9 cellular contexts compared by ENCODE assay signal in genomic region chr19:49443366-49444099, GRCh38. TPM values are rescaled to one million over a fixed set of nuclear protein-coding genes. Genes with fewer than 3 reads are reported as not detected.
DNase-seq lines count a peak whose midpoint lies in the region; ATAC-seq and TF ChIP-seq lines count a peak whose summit lies in the region.
"Had no signal": no experiment of that assay in that cellular context is flagged by ENCODE, and none has a peak within 500 bp of the region (broad histone marks: within the 10 kb centered on the region; RNA-seq: fewer than 3 reads in every experiment).

No MANE protein-coding gene starts in this region.

- DNase-seq in CD1c-positive myeloid dendritic cell (ENCODE audit: extremely low spot score) = peak; percentile 95
- peak; percentile 99 for DNase-seq in NCI-H69 (lab: John Stamatoyannopoulos, UW)
- peak; percentile 91 for DNase-seq in activated CD4-positive, alpha-beta T cell treated with anti-CD3 and anti-CD28 coated beads, Interleukin-2, amount 50 U/mL, for 1 hour
- peak; percentile 96 for DNase-seq in dermis blood vessel endothelial cell
- DNase-seq in stimulated activated CD4-positive, alpha-beta T cell treated with anti-CD3 and anti-CD28 coated beads, Interleukin-2, amount 100 ng/mL, for 48 hours = peak; percentile 92 to 94

- no peak overlapping the region for H3K9ac ChIP-seq in liver (ENCODE audit: low read depth in 1 of 2, low read length in 2 of 2)

- H3K36me3 ChIP-seq in liver (ENCODE audit: control insufficient read depth in 4 of 4, insufficient read depth in 3 of 4, low read depth in 1 of 4, low read length in 3 of 4) = peaks cover 0 to 7% (median 5%) of the 10 kb centered on the region in 4 donors

- under 1% methylated on average over 47 of the region's 47 CpGs for WGBS in liver

- peak overlapping the region; percentile 28 to 56 for H3K27ac ChIP-seq in liver (ENCODE audit: low read depth in 1 of 2, low read length in 2 of 2)

- TF ChIP-seq CTCF in liver (IDR thresholded peaks at IDR 0.05; ENCODE audit: low read depth, low read length, missing input control) = peak; percentile 85

- no peaks in the 10 kb centered on the region for H3K9me3 ChIP-seq in liver (ENCODE audit: control insufficient read depth in 4 of 4, low read length in 3 of 4)

- peaks cover 0 to 8% (median 3%) of the 10 kb centered on the region in 4 donors for H3K4me1 ChIP-seq in liver (ENCODE audit: control insufficient read depth in 4 of 4, insufficient read depth in 4 of 4, low read length in 3 of 4)

- H3K4me3 ChIP-seq in liver (ENCODE audit: low read depth in 1 of 3, low read length in 3 of 3) = peak overlapping the region; percentile 60 to 73 (median 65)

- H3K27me3 ChIP-seq in liver (ENCODE audit: control insufficient read depth in 4 of 4, insufficient read depth in 4 of 4, low read length in 3 of 4) = peaks cover 0 to 2% (median 0%) of the 10 kb centered on the region in 4 donors

- TF ChIP-seq RAD21 in liver (IDR thresholded peaks at IDR 0.05) = peak; percentile 72 to 74

- ATAC-seq in GM19438 (IDR thresholded peaks at IDR 0.05; ENCODE audit: low read depth, unreplicated experiment) (peak; percentile 71), HG03565 (IDR thresholded peaks at IDR 0.05; ENCODE audit: unreplicated experiment) (peak; percentile 66)

TF ChIP-seq in liver, 16 proteins besides CTCF, POLR2A, EP300 and RAD21:
- TF ChIP-seq EGR1 (IDR thresholded peaks at IDR 0.05; ENCODE audit: low read depth in 2 of 2) (peak; percentile 87 to 89), REST (IDR thresholded peaks at IDR 0.05) (no peak), FOXA2 (IDR thresholded peaks at IDR 0.05) (no peak), FOXA1 (IDR thresholded peaks at IDR 0.05) (no peak), JUND (IDR thresholded peaks at IDR 0.05) (no peak), SP1 (IDR thresholded peaks at IDR 0.05) (peak; percentile 6), ATF3 (IDR thresholded peaks at IDR 0.05) (no peak), TAF1 (conservative IDR thresholded peaks at IDR 0.05) (no peak), MAX (IDR thresholded peaks at IDR 0.05) (no peak)

RNA-seq across cellular contexts. Expression of gene SLC17A7, which starts 2.2 kb away (rescaled TPM):
- total RNA-seq in dermis blood vessel endothelial cell = 0.17 and 0.42 TPM in 2 replicates
- total RNA-seq in liver = under 1 TPM in 1 of 2 donors, not detected in 1; 0.08 TPM
- polyA plus RNA-seq in liver = under 1 TPM in 1 of 2 donors, not detected in 1; 0.06 TPM

RNA-seq across cellular contexts. Expression of gene PIH1D1, which starts 8.1 kb away (rescaled TPM):
- total RNA-seq in dermis blood vessel endothelial cell = 143 and 169 TPM in 2 replicates
- 10 to 100 TPM; 48.6 to 59.4 TPM for total RNA-seq in liver
- polyA plus RNA-seq in liver = 10 to 100 TPM; 41.4 to 45.8 TPM

RNA-seq across cellular contexts. Expression of gene ALDH16A1, which starts 9.5 kb away (rescaled TPM):
- total RNA-seq in dermis blood vessel endothelial cell (55.3 and 82.5 TPM in 2 replicates), liver (10 to 100 TPM; 21.3 to 35.8 TPM)
- polyA plus RNA-seq in liver = 10 to 100 TPM in 1 of 2 donors, 1 to 10 TPM in 1; 5.2 to 21.8 TPM

RNA-seq across cellular contexts. Expression of gene GFY, which starts 18.3 kb away (rescaled TPM):
- not detected in 2 replicates for total RNA-seq in dermis blood vessel endothelial cell
- not detected for total RNA-seq in liver
- polyA plus RNA-seq in liver = not detected
- total RNA-seq: subcutaneous adipose tissue had no signal

RNA-seq across cellular contexts. Expression of gene PTH2, which starts 20.3 kb away (rescaled TPM):
- total RNA-seq in dermis blood vessel endothelial cell (not detected in 2 replicates), liver (not detected)
- not detected for polyA plus RNA-seq in liver
- total RNA-seq: subcutaneous adipose tissue had no signal

Comparison
In these comparisons a context has a peak if more than half of its experiments do, and no peak if none do; other contexts are left out.
1. Peak in every context shown above with its lines: DNase-seq, ATAC-seq, H3K4me3 ChIP-seq and H3K27ac ChIP-seq.